ENCODE assay signal across 22 cellular contexts in the genomic region with DNA sequence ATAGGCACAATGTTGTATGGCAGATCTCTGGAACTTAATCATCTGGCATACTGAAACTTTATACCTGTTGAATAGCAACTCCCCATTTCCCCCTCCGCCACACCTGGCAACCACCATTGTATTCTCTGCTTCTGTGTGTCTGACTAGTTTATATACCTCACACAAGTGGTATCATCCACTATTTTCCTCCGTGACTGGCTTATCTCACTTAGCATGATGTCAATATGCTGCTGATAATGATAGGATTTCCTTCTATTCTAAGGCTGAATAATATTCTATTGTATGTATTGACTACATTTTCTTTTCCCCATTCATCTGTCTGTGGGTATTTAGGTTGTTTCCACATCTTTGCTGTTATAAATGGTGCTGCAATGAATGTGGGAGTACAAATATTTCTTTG. TPM values are rescaled to one million over a fixed set of nuclear protein-coding genes. Genes with fewer than 3 reads are reported as not detected.
DNase-seq lines count a peak whose midpoint lies in the region; TF ChIP-seq lines count a peak whose summit lies in the region.
"Had no signal": no experiment of that assay in that cellular context is flagged by ENCODE, and none has a peak within 500 bp of the region (broad histone marks: within the 10 kb centered on the region; RNA-seq: fewer than 3 reads in every experiment).

No MANE protein-coding gene starts in this region.

- H3K27ac ChIP-seq in spleen = no peak overlapping the region
- H3K27ac ChIP-seq: GM23248 had no signal

- peaks cover 0 to 91% (median 28%) of the 10 kb centered on the region in 6 donors for H3K36me3 ChIP-seq in spleen

- 87 to 96% (median 89%) methylated on average over 2 of the region's 2 CpGs for WGBS in spleen, 5 donors

- TF ChIP-seq CTCF in spleen (IDR thresholded peaks at IDR 0.05 in 8 of 11, conservative IDR thresholded peaks at IDR 0.05 in 3 of 11) = no peak

- no peak for TF ChIP-seq POLR2A in spleen (IDR thresholded peaks at IDR 0.05)

- DNase-seq in NCI-H2107 treated with DMSO at 0.1 percent for 48 hours (lab: John Stamatoyannopoulos, UW; ENCODE audit: unreplicated experiment) (peak; percentile 40), NCI-H2107 (lab: John Stamatoyannopoulos, UW) (no peak), NCI-H146 treated with DMSO at 0.1 percent for 48 hours (lab: John Stamatoyannopoulos, UW; ENCODE audit: unreplicated experiment) (peak; percentile 59), NCI-H748 (lab: John Stamatoyannopoulos, UW; ENCODE audit: unreplicated experiment) (peak; percentile 40), pulmonary artery endothelial cell (ENCODE audit: low read depth, low spot score) (peak; percentile 1), RKO (ENCODE audit: low spot score) (no peak), spleen (no peak)
- DNase-seq: AML-193; C1 segment of cervical spinal cord; CD8-positive, alpha-beta T cell; DMS53; GDM1; GM23248; H9; KG1; NCI-H1092 treated with DMSO at 0.1 percent for 48 hours; NCI-H1436 treated with DMSO at 0.1 percent for 48 hours; NCI-H2227 treated with DMSO at 0.1 percent for 48 hours; NCI-H526; SIG-M5; SK-N-SH; T-helper 2 cell had no signal

- H3K4me1 ChIP-seq in spleen = no peaks in the 10 kb centered on the region

- no peak overlapping the region for H3K4me3 ChIP-seq in spleen
- H3K4me3 ChIP-seq: GM23248 had no signal

- H3K27me3 ChIP-seq in spleen (replicated peaks in 1 of 7) = no peaks in the 10 kb centered on the region

- peaks cover 0 to 18% (median 9%) of the 10 kb centered on the region in 8 donors for H3K9me3 ChIP-seq in spleen
- H3K9me3 ChIP-seq: SK-N-SH had no signal

- intact Hi-C loops in spleen (cut with DNase I; ENCODE audit: low total_unique reads) = no loop called here

RNA-seq across cellular contexts. Expression of a gene that starts 21.5 kb away (rescaled TPM):
- total RNA-seq in pulmonary artery endothelial cell = 4.9 and 5.1 TPM in 2 replicates
- 1 to 10 TPM; 3.8 to 8.0 (median 6.3) TPM for total RNA-seq in spleen
- 1 to 10 TPM; 1.9 to 5.6 (median 2.6) TPM for polyA plus RNA-seq in spleen

RNA-seq across cellular contexts. Expression of a gene that starts 38.5 kb away (rescaled TPM):
- total RNA-seq in pulmonary artery endothelial cell (14.8 and 22.0 TPM in 2 replicates), spleen (10 to 100 TPM; 42.7 to 76.0 (median 60.0) TPM)
- polyA plus RNA-seq in spleen = 10 to 100 TPM in 2 of 3 donors, 1 to 10 TPM in 1; 9.7 to 12.4 (median 11.3) TPM

Comparison
In these comparisons a context has a peak if more than half of its experiments do, and no peak if none do; other contexts are left out.
1. DNase-seq: peak in NCI-H2107 treated with DMSO at 0.1 percent for 48 hours (single experiment), NCI-H146 treated with DMSO at 0.1 percent for 48 hours (single experiment), NCI-H748 (single experiment) and pulmonary artery endothelial cell (single experiment); none in NCI-H2107 (single experiment), RKO (single experiment) and spleen (single experiment).